In the genomic region with DNA sequence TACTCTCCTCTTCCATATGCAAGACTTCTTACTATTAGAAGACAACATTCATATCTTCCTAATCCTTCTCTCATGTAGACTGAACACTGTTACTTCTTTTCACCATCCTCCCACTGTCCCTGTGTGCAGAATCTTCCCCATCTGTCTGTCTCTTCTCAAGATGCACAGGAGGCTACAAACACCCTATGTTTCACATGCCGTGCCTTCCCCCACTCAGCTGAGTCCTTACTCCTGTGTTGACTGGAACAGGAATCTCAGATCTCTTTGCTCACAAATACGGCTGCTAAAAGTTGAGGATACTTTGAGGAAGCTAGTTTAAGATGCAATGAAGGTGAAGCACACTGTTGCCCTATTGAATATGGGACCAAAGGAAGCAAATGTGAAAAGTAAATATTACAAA, we compare ENCODE assay signal across 30 cellular contexts.
"Had no signal": no experiment of that assay in that cellular context is flagged by ENCODE, and none has a peak within 500 bp of the region (broad histone marks: within the 10 kb centered on the region; RNA-seq: fewer than 3 reads in every experiment).

No MANE protein-coding gene starts in this region.

- DNase-seq: naive thymus-derived CD8-positive, alpha-beta T cell; nephron progenitor cell; nucleus accumbens; ovary; psoas muscle; right cardiac atrium; spleen; stimulated activated CD4-positive, alpha-beta T cell treated with anti-CD3 and anti-CD28 coated beads, Interleukin-12 subunit alpha, Interleukin-12 subunit beta, amount 100 ng/mL, for 4 hours; stimulated activated CD4-positive, alpha-beta T cell treated with anti-CD3 and anti-CD28 coated beads, Interleukin-1b, Interleukin-23, amount 100 ng/mL, for 48 hours; stimulated activated CD4-positive, alpha-beta T cell treated with anti-CD3 and anti-CD28 coated beads, Interleukin-4, amount 100 ng/mL, for 1 hour; stimulated activated CD4-positive, alpha-beta T cell treated with anti-CD3 and anti-CD28 coated beads, Interleukin-4, amount 100 ng/mL, for 4 hours; stimulated activated CD8-positive, alpha-beta memory T cell treated with anti-CD3 and anti-CD28 coated beads, Interleukin-4, amount 100 ng/mL, for 48 hours; stimulated activated naive CD4-positive, alpha-beta T cell; stimulated activated naive CD8-positive, alpha-beta T cell treated with anti-CD3 and anti-CD28 coated beads, Interleukin-15, amount 100 ng/mL, for 72 hours; stimulated activated naive CD8-positive, alpha-beta T cell treated with anti-CD3 and anti-CD28 coated beads, Interleukin-15, Interleukin-2, amounts not matched to agents 100 U/mL and 50 U/mL, for 24 hours; substantia nigra; thyroid gland; trophoblast cell; upper lobe of left lung had no signal

- H3K27me3 ChIP-seq: neutrophil, ovary, spleen, thyroid gland, upper lobe of left lung, vagina had no signal

- FAIRE-seq: urothelium cell line had no signal

- H3K4me3 ChIP-seq: ovary, psoas muscle, skin epidermis, smooth muscle cell, spleen, thoracic aorta, thyroid gland, tibial nerve, upper lobe of left lung, vagina had no signal

- ATAC-seq: naive thymus-derived CD8-positive, alpha-beta T cell; natural killer cell treated with Interleukin-12 subunit alpha and Interleukin-12 subunit beta and Interleukin-15 and Interleukin-18, amount 100 ng/mL, for 72 hours; psoas muscle; right cardiac atrium; sciatic nerve; stimulated activated memory B cell treated with anti-CD40 and anti-IgM and Interleukin-4, amounts not matched to agents 10 μg/mL and 1 μg/mL and 100 μg/mL, for 72 hours; stimulated activated naive CD8-positive, alpha-beta T cell treated with anti-CD3 and anti-CD28 coated beads, Interleukin-15, amount 100 ng/mL, for 72 hours; stimulated activated naive CD8-positive, alpha-beta T cell treated with anti-CD3 and anti-CD28 coated beads, Interleukin-15, Interleukin-2, amounts not matched to agents 100 U/mL and 50 U/mL, for 24 hours had no signal

- H3K4me1 ChIP-seq: parathyroid adenoma, psoas muscle, spleen, thyroid gland, tibial nerve, upper lobe of left lung, vagina had no signal

- H3K27ac ChIP-seq: neutrophil, ovary, parathyroid adenoma, psoas muscle, skin epidermis, spleen, thoracic aorta, thyroid gland, tibial nerve, upper lobe of left lung, vagina had no signal

- H2AFZ ChIP-seq: parathyroid adenoma had no signal

- H3K79me2 ChIP-seq: parathyroid adenoma had no signal

- H3K4me2 ChIP-seq: smooth muscle cell had no signal

- H3K9ac ChIP-seq: parathyroid adenoma had no signal

- H3K9me3 ChIP-seq: neutrophil, ovary, psoas muscle, spleen, thoracic aorta, thyroid gland, tibial nerve, upper lobe of left lung, vagina had no signal

- H3K36me3 ChIP-seq: neutrophil, ovary, spleen, thoracic aorta, thyroid gland, tibial nerve, upper lobe of left lung, vagina had no signal
